Comparison of ENCODE assay signal across 1 cellular context in genomic region chr9:89603629-89604462, GRCh38.
A peak's percentile ranks its signal among the peaks of the same experiment; 100 is the strongest.
TF ChIP-seq lines count a peak whose summit lies in the region.

No MANE protein-coding gene starts in this region.

TF ChIP-seq in H1, 55 proteins besides CTCF, POLR2A, EP300 and RAD21:
- TF ChIP-seq SIRT6 (IDR thresholded peaks at IDR 0.05; ENCODE audit: low read length) (no peak), CTBP2 (IDR thresholded peaks at IDR 0.05; ENCODE audit: borderline replicate concordance, insufficient read depth, insufficient read length, low read length) (peak; percentile 63), PHF8 (conservative IDR thresholded peaks at IDR 0.05; ENCODE audit: low read depth, low read length) (0 out of 2 replicates have a peak, but pooled peaks have one; percentile 12), SAP30 (IDR thresholded peaks at IDR 0.05; ENCODE audit: insufficient read depth, insufficient replicate concordance, low read length) (no peak), TAF1 (IDR thresholded peaks at IDR 0.05; ENCODE audit: low read depth, low read length) (no peak), SIN3A (conservative IDR thresholded peaks at IDR 0.05 in 1 of 2, IDR thresholded peaks at IDR 0.05 in 1 of 2; ENCODE audit: low read depth in 1 of 2, low read length in 2 of 2) (no peak), CHD1 (IDR thresholded peaks at IDR 0.05; ENCODE audit: low read depth, low read length) (no peak), TCF12 (IDR thresholded peaks at IDR 0.05; ENCODE audit: low read depth, low read length) (0 out of 2 replicates have a peak, but pooled peaks have one; percentile 48), CBX5 (IDR thresholded peaks at IDR 0.05; ENCODE audit: low read depth, low read length) (no peak), CHD2 (IDR thresholded peaks at IDR 0.05; ENCODE audit: low read length) (peak; percentile 75; the same call in 1 of the 2 replicates), BCL11A (IDR thresholded peaks at IDR 0.05; ENCODE audit: low read depth in 2 of 2, low read length in 2 of 2) (no peak), NRF1 (IDR thresholded peaks at IDR 0.05; ENCODE audit: low read depth, low read length) (no peak), BRCA1 (IDR thresholded peaks at IDR 0.05; ENCODE audit: low read depth, low read length) (no peak), E2F6 (IDR thresholded peaks at IDR 0.05) (peak; percentile 32; the same call in 1 of the 2 replicates), ASH2L (IDR thresholded peaks at IDR 0.05; ENCODE audit: low read length) (peak; percentile 43), ATF3 (IDR thresholded peaks at IDR 0.05; ENCODE audit: insufficient read depth, low read depth, low read length) (no peak), MAFK (IDR thresholded peaks at IDR 0.05; ENCODE audit: low read depth, low read length) (no peak), HDAC2 (IDR thresholded peaks at IDR 0.05; ENCODE audit: borderline replicate concordance in 1 of 2, low read depth in 2 of 2, low read length in 2 of 2) (peak; percentile 83 to 94), SP4 (IDR thresholded peaks at IDR 0.05; ENCODE audit: low read length) (peak; percentile 30; the same call in 1 of the 2 replicates), NANOG (IDR thresholded peaks at IDR 0.05; ENCODE audit: insufficient read depth, low read depth, low read length, poor library complexity, severe bottlenecking) (peak; percentile 86), HDAC6 (IDR thresholded peaks at IDR 0.05; ENCODE audit: low read depth, low read length) (no peak), ZNF274 (IDR thresholded peaks at IDR 0.05; ENCODE audit: borderline replicate concordance, extremely low read depth, low read length) (no peak), TBP (IDR thresholded peaks at IDR 0.05; ENCODE audit: low read depth, low read length) (no peak), FOSL1 (IDR thresholded peaks at IDR 0.05; ENCODE audit: insufficient read depth, low read depth, low read length) (no peak), YY1 (IDR thresholded peaks at IDR 0.05; ENCODE audit: low read depth, low read length) (no peak), KDM5A (IDR thresholded peaks at IDR 0.05; ENCODE audit: low read length) (no peak), KDM4A (IDR thresholded peaks at IDR 0.05; ENCODE audit: low read depth, low read length, severe bottlenecking) (peak; percentile 55), CHD7 (IDR thresholded peaks at IDR 0.05; ENCODE audit: insufficient replicate concordance, low read length) (no peak), CBX8 (IDR thresholded peaks at IDR 0.05; ENCODE audit: borderline replicate concordance, low read depth, low read length) (no peak), RXRA (IDR thresholded peaks at IDR 0.05; ENCODE audit: insufficient read depth, low read depth, low read length) (0 out of 2 replicates have a peak, but pooled peaks have one; percentile 9), SP2 (IDR thresholded peaks at IDR 0.05; ENCODE audit: low read length) (no peak), MAX (IDR thresholded peaks at IDR 0.05) (peak; percentile 30), RFX5 (IDR thresholded peaks at IDR 0.05; ENCODE audit: borderline replicate concordance, low read depth, low read length) (no peak), GTF2F1 (IDR thresholded peaks at IDR 0.05; ENCODE audit: borderline replicate concordance, low read depth, low read length) (no peak), CREB1 (IDR thresholded peaks at IDR 0.05) (no peak), SUZ12 (IDR thresholded peaks at IDR 0.05; ENCODE audit: low read length) (0 out of 2 replicates have a peak, but pooled peaks have one; percentile 19), SRF (IDR thresholded peaks at IDR 0.05; ENCODE audit: low read depth, low read length) (peak; percentile 41; the same call in 1 of the 2 replicates), EGR1 (IDR thresholded peaks at IDR 0.05; ENCODE audit: borderline replicate concordance, low read depth, low read length) (peak; percentile 88; the same call in 1 of the 2 replicates), SIX5 (IDR thresholded peaks at IDR 0.05; ENCODE audit: low read depth, low read length) (no peak), ATF2 (IDR thresholded peaks at IDR 0.05; ENCODE audit: low read length) (peak; percentile 86; the same call in 1 of the 2 replicates), POU5F1 (IDR thresholded peaks at IDR 0.05; ENCODE audit: low read depth, low read length) (no peak), RBBP5 (IDR thresholded peaks at IDR 0.05; ENCODE audit: borderline replicate concordance, low read depth, low read length) (no peak), BACH1 (IDR thresholded peaks at IDR 0.05; ENCODE audit: low read length) (peak; percentile 72), GABPA (IDR thresholded peaks at IDR 0.05; ENCODE audit: borderline replicate concordance, insufficient read depth, low read length) (0 out of 2 replicates have a peak, but pooled peaks have one; percentile 9), RNF2 (IDR thresholded peaks at IDR 0.05; ENCODE audit: borderline replicate concordance, low read depth, low read length, missing control alignments, poor library complexity, severe bottlenecking) (no peak), KDM1A (IDR thresholded peaks at IDR 0.05; ENCODE audit: borderline replicate concordance, low read length) (peak; percentile 33; the same call in 1 of the 2 replicates), EZH2 (IDR thresholded peaks at IDR 0.05; ENCODE audit: low read depth, low read length, severe bottlenecking) (no peak), POLR2AphosphoS5 (IDR thresholded peaks at IDR 0.05; ENCODE audit: low read depth, low read length) (peak; percentile 61; the same call in 1 of the 2 replicates), USF2 (IDR thresholded peaks at IDR 0.05; ENCODE audit: low read length) (no peak), TAF7 (optimal IDR thresholded peaks at IDR 0.05; ENCODE audit: borderline replicate concordance, low read depth, low read length) (no peak), TEAD4 (IDR thresholded peaks at IDR 0.05; ENCODE audit: low read depth, low read length) (peak; percentile 46; the same call in 1 of the 2 replicates), SP1 (IDR thresholded peaks at IDR 0.05; ENCODE audit: low read depth, low read length) (0 out of 2 replicates have a peak, but pooled peaks have one; percentile 7), JUN (IDR thresholded peaks at IDR 0.05; ENCODE audit: low read depth, low read length) (no peak), JUND (IDR thresholded peaks at IDR 0.05; ENCODE audit: low read length) (no peak), CEBPB (IDR thresholded peaks at IDR 0.05; ENCODE audit: low read depth, low read length) (no peak)
